ENCODE assay signal across 1 cellular context in genomic region chr12:77725611-77726010, GRCh38.
TF ChIP-seq lines count a peak whose summit lies in the region.

No MANE protein-coding gene starts in this region.

TF ChIP-seq in IMR-90, 13 proteins besides CTCF, POLR2A, EP300 and RAD21 (continued from another document):
- TF ChIP-seq, protein P1, sequence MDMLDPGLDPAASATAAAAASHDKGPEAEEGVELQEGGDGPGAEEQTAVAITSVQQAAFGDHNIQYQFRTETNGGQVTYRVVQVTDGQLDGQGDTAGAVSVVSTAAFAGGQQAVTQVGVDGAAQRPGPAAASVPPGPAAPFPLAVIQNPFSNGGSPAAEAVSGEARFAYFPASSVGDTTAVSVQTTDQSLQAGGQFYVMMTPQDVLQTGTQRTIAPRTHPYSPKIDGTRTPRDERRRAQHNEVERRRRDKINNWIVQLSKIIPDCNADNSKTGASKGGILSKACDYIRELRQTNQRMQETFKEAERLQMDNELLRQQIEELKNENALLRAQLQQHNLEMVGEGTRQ (IDR thresholded peaks at IDR 0.05; ENCODE audit: low read depth, low read length) = no peak
